In the genomic region with DNA sequence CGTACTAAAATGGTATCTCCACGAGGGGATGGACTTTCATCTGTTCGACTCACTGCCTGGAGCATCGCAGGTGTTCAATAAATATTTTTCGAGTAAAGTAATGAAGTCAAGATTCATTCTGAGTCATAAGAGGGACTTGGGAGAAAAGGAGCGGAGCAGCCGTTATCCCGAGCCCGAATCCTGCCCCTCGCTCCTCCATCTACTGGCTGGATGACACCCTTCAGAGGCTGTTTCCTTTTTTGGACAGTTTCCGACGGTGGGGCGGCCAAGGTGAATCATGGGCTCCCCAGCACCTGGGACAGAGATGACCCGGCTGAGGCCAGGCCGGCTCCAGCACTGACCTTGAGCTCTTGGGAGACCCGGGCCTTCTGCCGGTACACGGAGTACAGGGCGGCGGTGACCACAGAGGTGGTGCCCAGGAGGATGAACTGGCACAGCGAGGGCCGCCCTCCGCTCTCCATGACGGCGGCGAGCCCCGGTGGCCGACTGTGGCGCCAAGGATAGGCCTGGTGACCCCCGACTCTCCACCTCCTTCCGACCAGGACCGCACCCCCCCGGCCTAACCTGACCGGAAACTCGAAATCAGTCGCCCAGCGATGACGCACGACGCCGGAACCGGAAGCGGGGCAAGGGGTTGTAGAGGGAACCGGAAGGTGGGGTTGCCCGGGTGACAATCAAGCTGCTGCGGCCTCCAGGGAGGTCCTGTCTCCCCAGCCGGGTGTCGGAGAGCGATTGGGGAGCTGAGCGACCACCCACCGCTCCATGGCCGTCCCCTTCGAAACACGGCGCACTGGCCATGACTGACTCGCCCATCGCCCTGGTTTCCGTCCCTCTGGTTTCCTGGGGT, we compare ENCODE assay signal across 1 cellular context.
TF ChIP-seq lines count a peak whose summit lies in the region.

MUL1 (minus strand) TSS at position 588 of the 847 bp plus-strand sequence; CDS start at position 461, 127 bp downstream.

TF ChIP-seq in HEK293, 187 proteins besides CTCF, POLR2A, EP300 and RAD21 (continued from another document and continues in another):
- TF ChIP-seq, protein P1, sequence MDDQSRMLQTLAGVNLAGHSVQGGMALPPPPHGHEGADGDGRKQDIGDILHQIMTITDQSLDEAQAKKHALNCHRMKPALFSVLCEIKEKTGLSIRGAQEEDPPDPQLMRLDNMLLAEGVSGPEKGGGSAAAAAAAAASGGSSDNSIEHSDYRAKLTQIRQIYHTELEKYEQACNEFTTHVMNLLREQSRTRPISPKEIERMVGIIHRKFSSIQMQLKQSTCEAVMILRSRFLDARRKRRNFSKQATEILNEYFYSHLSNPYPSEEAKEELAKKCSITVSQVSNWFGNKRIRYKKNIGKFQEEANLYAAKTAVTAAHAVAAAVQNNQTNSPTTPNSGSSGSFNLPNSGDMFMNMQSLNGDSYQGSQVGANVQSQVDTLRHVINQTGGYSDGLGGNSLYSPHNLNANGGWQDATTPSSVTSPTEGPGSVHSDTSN (CRISPR knock-in tag; IDR thresholded peaks at IDR 0.05): peak; percentile 76; the same call in 1 of the 2 replicates
- TF ChIP-seq ZBTB1 (tag by site-specific recombination; IDR thresholded peaks at IDR 0.05) (no peak), ZBTB17 (tag by site-specific recombination; IDR thresholded peaks at IDR 0.05) (peak; percentile 43; the same call in 1 of the 2 replicates), ZNF501 (tag by site-specific recombination; IDR thresholded peaks at IDR 0.05) (peak; percentile 89; the same call in 1 of the 2 replicates), ZIC2 (tag by site-specific recombination; IDR thresholded peaks at IDR 0.05) (peak; percentile 64), SP2 (tag by site-specific recombination; IDR thresholded peaks at IDR 0.05) (peak; percentile 92), ZEB2 (tag by site-specific recombination; IDR thresholded peaks at IDR 0.05) (peak; percentile 73; the same call in 1 of the 2 replicates), ZSCAN30 (tag by site-specific recombination; IDR thresholded peaks at IDR 0.05) (no peak), ZNF843 (tag by site-specific recombination; IDR thresholded peaks at IDR 0.05) (peak; percentile 52; the same call in 1 of the 2 replicates), ZBTB48 (tag by site-specific recombination; IDR thresholded peaks at IDR 0.05) (peak; percentile 82), ZNF692 (tag by site-specific recombination; IDR thresholded peaks at IDR 0.05) (peak; percentile 59), BCL11B (tag by site-specific recombination; IDR thresholded peaks at IDR 0.05; ENCODE audit: low read depth) (peak; percentile 98), ZNF2 (tag by site-specific recombination; IDR thresholded peaks at IDR 0.05) (0 out of 2 replicates have a peak, but pooled peaks have one; percentile 49), ZNF518A (tag by site-specific recombination; conservative IDR thresholded peaks at IDR 0.05; ENCODE audit: low read depth) (peak; percentile 100), ZNF354C (tag by site-specific recombination; IDR thresholded peaks at IDR 0.05; ENCODE audit: borderline replicate concordance, low read depth) (no peak), KLF8 (tag by site-specific recombination; IDR thresholded peaks at IDR 0.05) (peak; percentile 71; the same call in 1 of the 2 replicates), ZNF660 (tag by site-specific recombination; IDR thresholded peaks at IDR 0.05) (peak; percentile 68; the same call in 1 of the 2 replicates), ZNF324 (tag by site-specific recombination; IDR thresholded peaks at IDR 0.05) (0 out of 2 replicates have a peak, but pooled peaks have one; percentile 43), ZNF211 (tag by site-specific recombination; IDR thresholded peaks at IDR 0.05; ENCODE audit: low read depth) (no peak), ZNF239 (tag by site-specific recombination; IDR thresholded peaks at IDR 0.05) (no peak), HOXD13 (CRISPR knock-in tag; IDR thresholded peaks at IDR 0.05; ENCODE audit: borderline replicate concordance) (0 out of 2 replicates have a peak, but pooled peaks have one; percentile 63), KLF9 (tag by site-specific recombination; IDR thresholded peaks at IDR 0.05; ENCODE audit: low read depth) (peak; percentile 93), ZBTB21 (tag by site-specific recombination; IDR thresholded peaks at IDR 0.05) (peak; percentile 79), ZNF335 (tag by site-specific recombination; conservative IDR thresholded peaks at IDR 0.05) (peak; percentile 94), SP3 (tag by site-specific recombination; IDR thresholded peaks at IDR 0.05) (peak; percentile 69), ZBTB8A (tag by site-specific recombination; IDR thresholded peaks at IDR 0.05) (peak; percentile 32; the same call in 1 of the 2 replicates), ZNF76 (tag by site-specific recombination; IDR thresholded peaks at IDR 0.05; ENCODE audit: borderline replicate concordance, low read depth) (peak; percentile 47; the same call in 1 of the 2 replicates), ZXDB (tag by site-specific recombination; IDR thresholded peaks at IDR 0.05) (peak; percentile 85), GLIS2 (tag by site-specific recombination; IDR thresholded peaks at IDR 0.05) (peak; percentile 85), SP7 (tag by site-specific recombination; IDR thresholded peaks at IDR 0.05) (peak; percentile 72), ZNF174 (tag by site-specific recombination; IDR thresholded peaks at IDR 0.05) (no peak), ZNF561 (tag by site-specific recombination; IDR thresholded peaks at IDR 0.05; ENCODE audit: borderline replicate concordance) (no peak), ZNF658 (tag by site-specific recombination; IDR thresholded peaks at IDR 0.05) (no peak), BCL11A (tag by site-specific recombination; IDR thresholded peaks at IDR 0.05; ENCODE audit: low read depth) (peak; percentile 94; the same call in 1 of the 2 replicates)
- TF ChIP-seq, protein P2, sequence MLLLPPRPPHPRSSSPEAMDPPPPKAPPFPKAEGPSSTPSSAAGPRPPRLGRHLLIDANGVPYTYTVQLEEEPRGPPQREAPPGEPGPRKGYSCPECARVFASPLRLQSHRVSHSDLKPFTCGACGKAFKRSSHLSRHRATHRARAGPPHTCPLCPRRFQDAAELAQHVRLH (tag by site-specific recombination; IDR thresholded peaks at IDR 0.05): peak; percentile 99
- TF ChIP-seq, protein P3, sequence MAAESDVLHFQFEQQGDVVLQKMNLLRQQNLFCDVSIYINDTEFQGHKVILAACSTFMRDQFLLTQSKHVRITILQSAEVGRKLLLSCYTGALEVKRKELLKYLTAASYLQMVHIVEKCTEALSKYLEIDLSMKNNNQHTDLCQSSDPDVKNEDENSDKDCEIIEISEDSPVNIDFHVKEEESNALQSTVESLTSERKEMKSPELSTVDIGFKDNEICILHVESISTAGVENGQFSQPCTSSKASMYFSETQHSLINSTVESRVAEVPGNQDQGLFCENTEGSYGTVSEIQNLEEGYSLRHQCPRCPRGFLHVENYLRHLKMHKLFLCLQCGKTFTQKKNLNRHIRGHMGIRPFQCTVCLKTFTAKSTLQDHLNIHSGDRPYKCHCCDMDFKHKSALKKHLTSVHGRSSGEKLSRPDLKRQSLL (tag by site-specific recombination; IDR thresholded peaks at IDR 0.05): peak; percentile 89; the same call in 1 of the 2 replicates
- TF ChIP-seq, protein P4, sequence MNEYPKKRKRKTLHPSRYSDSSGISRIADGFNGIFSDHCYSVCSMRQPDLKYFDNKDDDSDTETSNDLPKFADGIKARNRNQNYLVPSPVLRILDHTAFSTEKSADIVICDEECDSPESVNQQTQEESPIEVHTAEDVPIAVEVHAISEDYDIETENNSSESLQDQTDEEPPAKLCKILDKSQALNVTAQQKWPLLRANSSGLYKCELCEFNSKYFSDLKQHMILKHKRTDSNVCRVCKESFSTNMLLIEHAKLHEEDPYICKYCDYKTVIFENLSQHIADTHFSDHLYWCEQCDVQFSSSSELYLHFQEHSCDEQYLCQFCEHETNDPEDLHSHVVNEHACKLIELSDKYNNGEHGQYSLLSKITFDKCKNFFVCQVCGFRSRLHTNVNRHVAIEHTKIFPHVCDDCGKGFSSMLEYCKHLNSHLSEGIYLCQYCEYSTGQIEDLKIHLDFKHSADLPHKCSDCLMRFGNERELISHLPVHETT (tag by site-specific recombination; IDR thresholded peaks at IDR 0.05): peak; percentile 53; the same call in 1 of the 2 replicates
- TF ChIP-seq, protein P5, sequence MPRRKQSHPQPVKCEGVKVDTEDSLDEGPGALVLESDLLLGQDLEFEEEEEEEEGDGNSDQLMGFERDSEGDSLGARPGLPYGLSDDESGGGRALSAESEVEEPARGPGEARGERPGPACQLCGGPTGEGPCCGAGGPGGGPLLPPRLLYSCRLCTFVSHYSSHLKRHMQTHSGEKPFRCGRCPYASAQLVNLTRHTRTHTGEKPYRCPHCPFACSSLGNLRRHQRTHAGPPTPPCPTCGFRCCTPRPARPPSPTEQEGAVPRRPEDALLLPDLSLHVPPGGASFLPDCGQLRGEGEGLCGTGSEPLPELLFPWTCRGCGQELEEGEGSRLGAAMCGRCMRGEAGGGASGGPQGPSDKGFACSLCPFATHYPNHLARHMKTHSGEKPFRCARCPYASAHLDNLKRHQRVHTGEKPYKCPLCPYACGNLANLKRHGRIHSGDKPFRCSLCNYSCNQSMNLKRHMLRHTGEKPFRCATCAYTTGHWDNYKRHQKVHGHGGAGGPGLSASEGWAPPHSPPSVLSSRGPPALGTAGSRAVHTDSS (tag by site-specific recombination; IDR thresholded peaks at IDR 0.05): no peak
- TF ChIP-seq, protein P6, sequence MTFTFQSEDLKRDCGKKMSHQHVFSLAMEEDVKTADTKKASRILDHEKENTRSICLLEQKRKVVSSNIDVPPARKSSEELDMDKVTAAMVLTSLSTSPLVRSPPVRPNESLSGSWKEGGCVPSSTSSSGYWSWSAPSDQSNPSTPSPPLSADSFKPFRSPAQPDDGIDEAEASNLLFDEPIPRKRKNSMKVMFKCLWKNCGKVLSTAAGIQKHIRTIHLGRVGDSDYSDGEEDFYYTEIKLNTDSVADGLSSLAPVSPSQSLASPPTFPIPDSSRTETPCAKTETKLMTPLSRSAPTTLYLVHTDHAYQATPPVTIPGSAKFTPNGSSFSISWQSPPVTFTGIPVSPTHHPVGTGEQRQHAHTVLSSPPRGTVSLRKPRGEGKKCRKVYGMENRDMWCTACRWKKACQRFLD (tag by site-specific recombination; IDR thresholded peaks at IDR 0.05): 0 out of 2 replicates have a peak, but pooled peaks have one; percentile 38
- TF ChIP-seq, protein P7, sequence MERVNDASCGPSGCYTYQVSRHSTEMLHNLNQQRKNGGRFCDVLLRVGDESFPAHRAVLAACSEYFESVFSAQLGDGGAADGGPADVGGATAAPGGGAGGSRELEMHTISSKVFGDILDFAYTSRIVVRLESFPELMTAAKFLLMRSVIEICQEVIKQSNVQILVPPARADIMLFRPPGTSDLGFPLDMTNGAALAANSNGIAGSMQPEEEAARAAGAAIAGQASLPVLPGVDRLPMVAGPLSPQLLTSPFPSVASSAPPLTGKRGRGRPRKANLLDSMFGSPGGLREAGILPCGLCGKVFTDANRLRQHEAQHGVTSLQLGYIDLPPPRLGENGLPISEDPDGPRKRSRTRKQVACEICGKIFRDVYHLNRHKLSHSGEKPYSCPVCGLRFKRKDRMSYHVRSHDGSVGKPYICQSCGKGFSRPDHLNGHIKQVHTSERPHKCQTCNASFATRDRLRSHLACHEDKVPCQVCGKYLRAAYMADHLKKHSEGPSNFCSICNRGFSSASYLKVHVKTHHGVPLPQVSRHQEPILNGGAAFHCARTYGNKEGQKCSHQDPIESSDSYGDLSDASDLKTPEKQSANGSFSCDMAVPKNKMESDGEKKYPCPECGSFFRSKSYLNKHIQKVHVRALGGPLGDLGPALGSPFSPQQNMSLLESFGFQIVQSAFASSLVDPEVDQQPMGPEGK (tag by site-specific recombination; IDR thresholded peaks at IDR 0.05): peak; percentile 98
